Comparison of ENCODE assay signal across 8 cellular contexts in genomic region chr3:134308350-134308891, GRCh38. TPM values are rescaled to one million over a fixed set of nuclear protein-coding genes. Genes with fewer than 3 reads are reported as not detected.
A peak's percentile ranks its signal among the peaks of the same experiment; 100 is the strongest.
DNase-seq lines count a peak whose midpoint lies in the region; ATAC-seq and TF ChIP-seq lines count a peak whose summit lies in the region.

No MANE protein-coding gene starts in this region.

- peak; percentile 85 for DNase-seq in KBM-7
- peak; percentile 75 for DNase-seq in RPMI7951 (ENCODE audit: low read depth)
- peak; percentile 97 for DNase-seq in fibroblast of the aortic adventitia (ENCODE audit: low read depth)
- peak; percentile 89 for DNase-seq in neuronal stem cell (ENCODE audit: low spot score)

- no peak overlapping the region for H3K4me3 Mint-ChIP-seq in activated T-helper 17 cell treated with anti-CD3 and anti-CD28 coated beads, Interleukin-2, amount 50 U/mL, for 72 hours

- H4K8ac ChIP-seq in neuronal stem cell (ENCODE audit: low read depth, low read length), result no peak overlapping the region

- peak overlapping the region; percentile 92 for H2AFZ ChIP-seq in neuronal stem cell (ENCODE audit: low read length)

- TF ChIP-seq CTCF in 22Rv1 (IDR thresholded peaks at IDR 0.05) (peak; percentile 95), fibroblast of the aortic adventitia (IDR thresholded peaks at IDR 0.05; ENCODE audit: insufficient read depth, low read length) (peak; percentile 99)

- H3K27me3 ChIP-seq in neuronal stem cell (ENCODE audit: control insufficient read depth in 3 of 3, insufficient read depth in 3 of 3, low read depth in 1 of 3, low read length in 3 of 3) (peaks cover 0 to 2% (median 0%) of the 10 kb centered on the region in 3 experiments), stomach smooth muscle (ENCODE audit: control insufficient read depth in 1 of 2, insufficient read depth in 2 of 2, low read length in 2 of 2) (no peaks in the 10 kb centered on the region)

- no peak overlapping the region for H3K4me2 ChIP-seq in neuronal stem cell (ENCODE audit: insufficient read depth, low read length, poor library complexity, severe bottlenecking)

- in situ Hi-C loops in KBM-7 (cut with MboI; ENCODE audit: low pct_unique_long_range_greater_than_20kb, low sequenced_read_pairs), result loop anchor here (10.0 kb wide), 1 partner anchor 94 kb away; no protein-coding TSS in a partner anchor

- peak overlapping the region; percentile 73 for H3K18ac ChIP-seq in neuronal stem cell (ENCODE audit: low read length)

- no peaks in the 10 kb centered on the region for H3K9me3 Mint-ChIP-seq in activated T-helper 17 cell treated with anti-CD3 and anti-CD28 coated beads, Interleukin-2, amount 50 U/mL, for 72 hours

- peaks cover 24% of the 10 kb centered on the region for H3K27me3 Mint-ChIP-seq in activated T-helper 17 cell treated with anti-CD3 and anti-CD28 coated beads, Interleukin-2, amount 50 U/mL, for 72 hours

- H3K36me3 ChIP-seq in neuronal stem cell (replicated peaks in 1 of 2; ENCODE audit: control insufficient read depth in 2 of 2, insufficient read depth in 2 of 2, low read length in 2 of 2), result no peaks in the 10 kb centered on the region
- H3K36me3 ChIP-seq in stomach smooth muscle (ENCODE audit: control insufficient read depth in 2 of 2, insufficient read depth in 2 of 2, low read length in 2 of 2), result no peaks in the 10 kb centered on the region

- no peak overlapping the region for H2BK120ac ChIP-seq in neuronal stem cell (ENCODE audit: low read depth, low read length)

- H3K23ac ChIP-seq in neuronal stem cell (ENCODE audit: low read depth, low read length, poor library complexity), result no peak overlapping the region

- no peak overlapping the region for H3K14ac ChIP-seq in neuronal stem cell (ENCODE audit: low read length)

- H2BK12ac ChIP-seq in neuronal stem cell (ENCODE audit: low read length), result no peak overlapping the region

- H3K27ac Mint-ChIP-seq in activated T-helper 17 cell treated with anti-CD3 and anti-CD28 coated beads, Interleukin-2, amount 50 U/mL, for 72 hours, result no peak overlapping the region

- no CpG with 5 or more reads among the region's 11 CpGs for WGBS in neuronal stem cell (ENCODE audit: extremely low coverage in 2 of 2, insufficient read length in 2 of 2, insufficient replicate concordance in 1 of 2), 2 donors

- H4K91ac ChIP-seq in neuronal stem cell (ENCODE audit: low read depth, low read length, poor library complexity), result no peak overlapping the region

- H3K4me3 ChIP-seq in fibroblast of the aortic adventitia (ENCODE audit: low read depth, low read length) (peak overlapping the region; percentile 26), neuronal stem cell (ENCODE audit: low read length in 2 of 2) (peak overlapping the region in 1 of 2 donors; percentile 14), stomach smooth muscle (ENCODE audit: low read length in 2 of 2) (peak overlapping the region; percentile 7 to 67)

- no peak overlapping the region for H2BK5ac ChIP-seq in neuronal stem cell (ENCODE audit: low read length)

- H3K4me1 Mint-ChIP-seq in activated T-helper 17 cell treated with anti-CD3 and anti-CD28 coated beads, Interleukin-2, amount 50 U/mL, for 72 hours, result peaks cover 4% of the 10 kb centered on the region

- H3K4ac ChIP-seq in neuronal stem cell (ENCODE audit: low read length), result no peak overlapping the region

- H3K9me3 ChIP-seq in neuronal stem cell (replicated peaks in 1 of 2; ENCODE audit: control insufficient read depth in 2 of 2, insufficient read depth in 1 of 2, low read depth in 1 of 2, low read length in 2 of 2) (no peaks in the 10 kb centered on the region), stomach smooth muscle (ENCODE audit: control insufficient read depth in 2 of 2, low read length in 2 of 2) (no peaks in the 10 kb centered on the region)

- H2AK5ac ChIP-seq in neuronal stem cell (ENCODE audit: low read depth, low read length), result no peak overlapping the region

- H3K27ac ChIP-seq in 22Rv1, result no peak overlapping the region
- H3K27ac ChIP-seq in neuronal stem cell (replicated peaks; ENCODE audit: low read length), result no peak overlapping the region
- peak overlapping the region; percentile 58 for H3K27ac ChIP-seq in stomach smooth muscle (ENCODE audit: low read length)

- H3K4me1 ChIP-seq in neuronal stem cell (ENCODE audit: control insufficient read depth in 2 of 2, insufficient read depth in 1 of 2, low read depth in 1 of 2, low read length in 2 of 2) (peaks cover 7 to 8% of the 10 kb centered on the region in 2 donors), stomach smooth muscle (ENCODE audit: control insufficient read depth, insufficient read depth, low read length) (peaks cover 31% of the 10 kb centered on the region)

- no peaks in the 10 kb centered on the region for H3K36me3 Mint-ChIP-seq in activated T-helper 17 cell treated with anti-CD3 and anti-CD28 coated beads, Interleukin-2, amount 50 U/mL, for 72 hours (ENCODE audit: low read depth)

- H3K9ac ChIP-seq in neuronal stem cell (ENCODE audit: low read depth, low read length, poor library complexity), result no peak overlapping the region
- H3K9ac ChIP-seq in stomach smooth muscle (ENCODE audit: low read length in 2 of 2), result peak overlapping the region in 1 of 2 donors; percentile 42

- peak; percentile 79 for ATAC-seq in GM18511 (IDR thresholded peaks at IDR 0.05; ENCODE audit: unreplicated experiment)
- ATAC-seq in activated T-helper 17 cell treated with anti-CD3 and anti-CD28 coated beads, Interleukin-2, amount 50 U/mL, for 72 hours (replicated peaks), result peak; percentile 84

- no peak overlapping the region for H2BK15ac ChIP-seq in neuronal stem cell (ENCODE audit: low read length)

- no peaks in the 10 kb centered on the region for H3K79me1 ChIP-seq in neuronal stem cell (ENCODE audit: low read depth, low read length)

RNA-seq across cellular contexts. Expression of gene RYK, which starts 57.8 kb away (rescaled TPM):
- 88.9 and 89.6 TPM in 2 replicates for total RNA-seq in RPMI7951 (2014; rRNA removed; shearing (Covaris generic))
- total RNA-seq in activated T-helper 17 cell treated with anti-CD3 and anti-CD28 coated beads, Interleukin-2, amount 50 U/mL, for 72 hours, result 10 to 100 TPM in 1 of 2 donors, 1 to 10 TPM in 1; 8.6 to 18.1 TPM
- total RNA-seq in fibroblast of the aortic adventitia (ENCODE audit: low replicate concordance), result 36.5 and 87.2 TPM in 2 replicates
- 73.2 TPM for polyA plus RNA-seq in neuronal stem cell (2013, experiment 1 of 2)
- polyA plus RNA-seq in neuronal stem cell (2013, experiment 2 of 2), result 76.3 TPM
